In the genomic region with DNA sequence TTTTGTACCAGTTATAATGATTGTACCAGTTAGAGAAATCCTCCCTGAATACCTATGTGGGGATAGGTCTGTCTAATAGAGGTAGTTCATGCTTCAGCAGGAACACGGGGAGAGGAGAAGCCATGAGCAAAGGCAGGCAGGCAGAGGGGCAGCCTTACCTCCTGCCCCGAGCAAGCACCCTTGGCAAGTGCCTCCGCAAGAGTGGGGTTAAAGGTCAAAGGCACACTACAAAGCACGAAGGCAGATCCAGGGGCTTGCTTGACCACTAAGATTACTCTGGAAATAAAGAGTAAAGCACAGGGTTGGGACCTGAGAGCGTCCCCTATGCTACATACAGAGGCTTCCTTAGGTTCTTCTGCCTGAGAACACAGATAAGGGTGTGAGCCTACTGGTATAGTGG, we compare ENCODE assay signal across 28 cellular contexts.
"Had no signal": no experiment of that assay in that cellular context is flagged by ENCODE, and none has a peak within 500 bp of the region (broad histone marks: within the 10 kb centered on the region; RNA-seq: fewer than 3 reads in every experiment).

No MANE protein-coding gene starts in this region.

- ATAC-seq: left colon; left lung; lower lobe of right lung; natural killer cell; pancreas; psoas muscle; stimulated activated memory B cell treated with anti-CD40 and anti-IgM and Interleukin-4, amounts not matched to agents 10 μg/mL and 1 μg/mL and 100 μg/mL, for 72 hours; stimulated activated naive CD8-positive, alpha-beta T cell treated with anti-CD3 and anti-CD28 coated beads, Interleukin-15, amount 100 ng/mL, for 72 hours had no signal

- H3K27ac ChIP-seq: lower lobe of right lung, pancreas, psoas muscle, right atrium auricular region, right lobe of liver, tibial nerve, uterus had no signal

- H3K27ac Mint-ChIP-seq: immature natural killer cell; natural killer cell; stimulated activated memory B cell treated with anti-CD40 and anti-IgM and Interleukin-4, amounts not matched to agents 10 μg/mL and 1 μg/mL and 100 μg/mL, for 72 hours; stimulated activated naive CD8-positive, alpha-beta T cell treated with anti-CD3 and anti-CD28 coated beads, Interleukin-15, amount 100 ng/mL, for 72 hours; type B pancreatic cell had no signal

- H3K4me3 Mint-ChIP-seq: immature natural killer cell; naive B cell; natural killer cell; neural crest cell; stimulated activated memory B cell treated with anti-CD40 and anti-IgM and Interleukin-4, amounts not matched to agents 10 μg/mL and 1 μg/mL and 100 μg/mL, for 72 hours; stimulated activated naive CD8-positive, alpha-beta T cell treated with anti-CD3 and anti-CD28 coated beads, Interleukin-15, amount 100 ng/mL, for 72 hours; type B pancreatic cell had no signal

- DNase-seq: hypothalamus; immature natural killer cell; kidney; left colon; left lung; lower lobe of right lung; mammary epithelial cell; mesenchymal stem cell; naive B cell; natural killer cell; nucleus accumbens; pancreas; posterior cingulate gyrus; psoas muscle; right lobe of liver; stimulated activated CD4-positive, alpha-beta T cell treated with anti-CD3 and anti-CD28 coated beads, Interleukin-1b, Interleukin-23, amount 100 ng/mL, for 48 hours; stimulated activated CD4-positive, alpha-beta T cell treated with anti-CD3 and anti-CD28 coated beads, Interleukin-2, amount 100 ng/mL, for 48 hours; stimulated activated CD4-positive, alpha-beta T cell treated with anti-CD3 and anti-CD28 coated beads, Interleukin-4, amount 100 ng/mL, for 4 hours; stimulated activated CD8-positive, alpha-beta memory T cell treated with anti-CD3 and anti-CD28 coated beads, Interleukin-4, amount 100 ng/mL, for 48 hours; stimulated activated naive CD4-positive, alpha-beta T cell treated with Interleukin-2 at 50 U/mL for 16 hours; stimulated activated naive CD8-positive, alpha-beta T cell treated with anti-CD3 and anti-CD28 coated beads, Interleukin-15, amount 100 ng/mL, for 72 hours; substantia nigra; uterus had no signal

- H3K4me1 Mint-ChIP-seq: naive B cell; stimulated activated memory B cell treated with anti-CD40 and anti-IgM and Interleukin-4, amounts not matched to agents 10 μg/mL and 1 μg/mL and 100 μg/mL, for 72 hours; stimulated activated naive CD8-positive, alpha-beta T cell treated with anti-CD3 and anti-CD28 coated beads, Interleukin-15, amount 100 ng/mL, for 72 hours had no signal

- H3K27me3 Mint-ChIP-seq: naive B cell; stimulated activated memory B cell treated with anti-CD40 and anti-IgM and Interleukin-4, amounts not matched to agents 10 μg/mL and 1 μg/mL and 100 μg/mL, for 72 hours; stimulated activated naive CD8-positive, alpha-beta T cell treated with anti-CD3 and anti-CD28 coated beads, Interleukin-15, amount 100 ng/mL, for 72 hours; type B pancreatic cell had no signal
